32 cellular contexts compared by ENCODE assay signal in genomic region chr18:23352042-23352441, GRCh38.
"Had no signal": no experiment of that assay in that cellular context is flagged by ENCODE, and none has a peak within 500 bp of the region (broad histone marks: within the 10 kb centered on the region; RNA-seq: fewer than 3 reads in every experiment).

No MANE protein-coding gene starts in this region.

- ATAC-seq: activated CD8-positive, alpha-beta memory T cell treated with anti-CD3 and anti-CD28 coated beads, Interleukin-2, amount 10 ng/mL, durations not matched to agents 7 days and 5 days; activated naive CD8-positive, alpha-beta T cell treated with anti-CD3 and anti-CD28 coated beads, Interleukin-2, amount 50 U/mL, for 24 hours; PC-3; Right ventricle myocardium inferior had no signal

- H3K27me3 Mint-ChIP-seq: activated CD4-positive, alpha-beta memory T cell treated with anti-CD3 and anti-CD28 coated beads, Interleukin-2, amount 10 ng/mL, durations not matched to agents 7 days and 5 days; activated CD8-positive, alpha-beta memory T cell treated with anti-CD3 and anti-CD28 coated beads, Interleukin-2, amount 10 ng/mL, durations not matched to agents 7 days and 5 days; activated naive CD4-positive, alpha-beta T cell treated with anti-CD3 and anti-CD28 coated beads, Interleukin-2, amount 10 ng/mL, durations not matched to agents 7 days and 5 days; activated naive CD8-positive, alpha-beta T cell; activated naive CD8-positive, alpha-beta T cell treated with anti-CD3 and anti-CD28 coated beads, Interleukin-2, amount 50 U/mL, for 24 hours; central memory CD8-positive, alpha-beta T cell had no signal

- DNase-seq: activated CD4-positive, alpha-beta memory T cell treated with anti-CD3 and anti-CD28 coated beads, Interleukin-2, amount 10 ng/mL, durations not matched to agents 7 days and 5 days; activated CD4-positive, alpha-beta T cell treated with anti-CD3 and anti-CD28 coated beads for 1 hour; activated CD4-positive, alpha-beta T cell treated with anti-CD3 and anti-CD28 coated beads for 48 hours; activated CD4-positive, CD25-positive, alpha-beta regulatory T cell; activated CD8-positive, alpha-beta memory T cell treated with anti-CD3 and anti-CD28 coated beads for 24 hours; activated CD8-positive, alpha-beta memory T cell treated with anti-CD3 and anti-CD28 coated beads, Interleukin-2, amount 10 ng/mL, durations not matched to agents 7 days and 5 days; activated CD8-positive, alpha-beta memory T cell treated with anti-CD3 and anti-CD28 coated beads, Interleukin-2, amount 50 U/mL, for 48 hours; activated effector memory CD4-positive, alpha-beta T cell treated with Interleukin-2 at 50 U/mL for 16 hours; activated naive CD4-positive, alpha-beta T cell treated with anti-CD3 and anti-CD28 coated beads, Interleukin-2, amount 10 ng/mL, durations not matched to agents 7 days and 5 days; activated naive CD8-positive, alpha-beta T cell treated with anti-CD3 and anti-CD28 coated beads, Interleukin-2, amount 50 U/mL, for 24 hours; activated T-cell treated with anti-CD3 and anti-CD28 coated beads, Interleukin-2, amount 50 U/mL, for 48 hours; anterior cingulate cortex; brain microvascular endothelial cell; Karpas-422; NCI-H1105 treated with DMSO at 0.1 percent for 48 hours; NCI-H1436; NCI-H1694; NCI-H1930; NCI-H2081 treated with DMSO at 0.1 percent for 48 hours; NCI-H345; NCI-H524 treated with DMSO at 0.1 percent for 48 hours; PC-3; SIG-M5; SW 1271; T-helper 1 cell; T-helper 2 cell; T1000; WERI-Rb-1 had no signal

- H3K27me3 ChIP-seq: brain microvascular endothelial cell had no signal

- H3K27ac ChIP-seq: brain microvascular endothelial cell, RWPE1, WERI-Rb-1 had no signal

- H3K4me1 Mint-ChIP-seq: activated naive CD4-positive, alpha-beta T cell treated with anti-CD3 and anti-CD28 coated beads, Interleukin-2, amount 10 ng/mL, durations not matched to agents 7 days and 5 days; central memory CD8-positive, alpha-beta T cell had no signal

- H3K4me3 Mint-ChIP-seq: activated CD4-positive, alpha-beta memory T cell treated with anti-CD3 and anti-CD28 coated beads, Interleukin-2, amount 10 ng/mL, durations not matched to agents 7 days and 5 days; activated CD8-positive, alpha-beta memory T cell treated with anti-CD3 and anti-CD28 coated beads, Interleukin-2, amount 10 ng/mL, durations not matched to agents 7 days and 5 days; activated naive CD4-positive, alpha-beta T cell treated with anti-CD3 and anti-CD28 coated beads, Interleukin-2, amount 10 ng/mL, durations not matched to agents 7 days and 5 days; activated naive CD8-positive, alpha-beta T cell; activated naive CD8-positive, alpha-beta T cell treated with anti-CD3 and anti-CD28 coated beads, Interleukin-2, amount 50 U/mL, for 24 hours; central memory CD8-positive, alpha-beta T cell had no signal

- H3K9me3 Mint-ChIP-seq: central memory CD8-positive, alpha-beta T cell had no signal

- H3K36me3 ChIP-seq: WERI-Rb-1 had no signal

- H3K27ac Mint-ChIP-seq: activated CD4-positive, alpha-beta memory T cell treated with anti-CD3 and anti-CD28 coated beads, Interleukin-2, amount 10 ng/mL, durations not matched to agents 7 days and 5 days; activated CD8-positive, alpha-beta memory T cell treated with anti-CD3 and anti-CD28 coated beads, Interleukin-2, amount 10 ng/mL, durations not matched to agents 7 days and 5 days; activated naive CD4-positive, alpha-beta T cell treated with anti-CD3 and anti-CD28 coated beads, Interleukin-2, amount 10 ng/mL, durations not matched to agents 7 days and 5 days; activated naive CD8-positive, alpha-beta T cell; activated naive CD8-positive, alpha-beta T cell treated with anti-CD3 and anti-CD28 coated beads, Interleukin-2, amount 50 U/mL, for 24 hours had no signal
